1 cellular context compared by ENCODE assay signal in genomic region chr11:111358038-111359001, GRCh38.
TF ChIP-seq lines count a peak whose summit lies in the region.

No MANE protein-coding gene starts in this region.

TF ChIP-seq in HepG2, 621 proteins besides CTCF, POLR2A, EP300 and RAD21 (continued from another document):
- TF ChIP-seq MED1 (CRISPR knock-in tag; IDR thresholded peaks at IDR 0.05) (no peak), ZMAT5 (CRISPR knock-in tag; IDR thresholded peaks at IDR 0.05; ENCODE audit: borderline replicate concordance, low read depth) (no peak), NONO (IDR thresholded peaks at IDR 0.05) (no peak), NONO (CRISPR knock-in tag; conservative IDR thresholded peaks at IDR 0.05) (0 out of 2 replicates have a peak, but pooled peaks have one; percentile 11), MAZ (IDR thresholded peaks at IDR 0.05; ENCODE audit: borderline replicate concordance, low read depth, low read length) (no peak), MAZ (CRISPR knock-in tag; IDR thresholded peaks at IDR 0.05; ENCODE audit: low read depth) (no peak), PRDM10 (CRISPR knock-in tag; IDR thresholded peaks at IDR 0.05; ENCODE audit: low read depth) (no peak), ZNF605 (CRISPR knock-in tag; IDR thresholded peaks at IDR 0.05) (no peak), MLXIP (CRISPR knock-in tag; IDR thresholded peaks at IDR 0.05; ENCODE audit: borderline replicate concordance) (no peak), ZNF577 (CRISPR knock-in tag; IDR thresholded peaks at IDR 0.05; ENCODE audit: borderline replicate concordance, low read depth) (no peak), ZNF792 (CRISPR knock-in tag; IDR thresholded peaks at IDR 0.05) (no peak), ZNF563 (CRISPR knock-in tag; IDR thresholded peaks at IDR 0.05) (no peak), MYNN (CRISPR knock-in tag; IDR thresholded peaks at IDR 0.05; ENCODE audit: low read depth) (no peak), CBX5 (CRISPR knock-in tag; IDR thresholded peaks at IDR 0.05; ENCODE audit: borderline replicate concordance) (no peak; the same call in 1 of the 2 replicates), ZNF468 (CRISPR knock-in tag; IDR thresholded peaks at IDR 0.05) (no peak), ZNF556 (CRISPR knock-in tag; IDR thresholded peaks at IDR 0.05; ENCODE audit: borderline replicate concordance) (no peak), ARNTL (CRISPR knock-in tag; IDR thresholded peaks at IDR 0.05) (no peak), ZNF3 (CRISPR knock-in tag; IDR thresholded peaks at IDR 0.05) (no peak), HNRNPL (IDR thresholded peaks at IDR 0.05; ENCODE audit: low read depth, low read length) (0 out of 2 replicates have a peak, but pooled peaks have one; percentile 27), BHLHE40 (IDR thresholded peaks at IDR 0.05; ENCODE audit: low read length) (no peak), KAT8 (CRISPR knock-in tag; IDR thresholded peaks at IDR 0.05) (no peak), CENPBD1 (CRISPR knock-in tag; IDR thresholded peaks at IDR 0.05; ENCODE audit: borderline replicate concordance, low read depth) (no peak), ZSCAN21 (CRISPR knock-in tag; IDR thresholded peaks at IDR 0.05; ENCODE audit: borderline replicate concordance) (no peak), ARID4A (CRISPR knock-in tag; IDR thresholded peaks at IDR 0.05; ENCODE audit: borderline replicate concordance) (0 out of 2 replicates have a peak, but pooled peaks have one; percentile 8), ZFY (CRISPR knock-in tag; IDR thresholded peaks at IDR 0.05) (0 out of 2 replicates have a peak, but pooled peaks have one; percentile 2), SP1 (IDR thresholded peaks at IDR 0.05) (no peak), SP1 (CRISPR knock-in tag; IDR thresholded peaks at IDR 0.05) (no peak), ZBTB43 (CRISPR knock-in tag; conservative IDR thresholded peaks at IDR 0.05) (peak; percentile 96), PLSCR1 (CRISPR knock-in tag; IDR thresholded peaks at IDR 0.05; ENCODE audit: borderline replicate concordance) (no peak), GATA4 (IDR thresholded peaks at IDR 0.05; ENCODE audit: borderline replicate concordance, low read depth) (no peak), ZNF264 (CRISPR knock-in tag; IDR thresholded peaks at IDR 0.05) (no peak), ZNF549 (CRISPR knock-in tag; IDR thresholded peaks at IDR 0.05) (no peak), ZNF543 (CRISPR knock-in tag; IDR thresholded peaks at IDR 0.05) (no peak), RFX5 (IDR thresholded peaks at IDR 0.05; ENCODE audit: low read depth, low read length) (no peak), SNAPC2 (CRISPR knock-in tag; IDR thresholded peaks at IDR 0.05) (no peak), ZIK1 (CRISPR knock-in tag; IDR thresholded peaks at IDR 0.05; ENCODE audit: borderline replicate concordance, low read depth) (peak; percentile 67; the same call in 1 of the 2 replicates), MAF1 (CRISPR knock-in tag; IDR thresholded peaks at IDR 0.05; ENCODE audit: borderline replicate concordance) (no peak), RBM39 (IDR thresholded peaks at IDR 0.05; ENCODE audit: low read depth, low read length, poor library complexity, severe bottlenecking) (no peak), ZBTB26 (CRISPR knock-in tag; IDR thresholded peaks at IDR 0.05; ENCODE audit: borderline replicate concordance) (no peak), ISL2 (CRISPR knock-in tag; IDR thresholded peaks at IDR 0.05) (no peak), GABPA (IDR thresholded peaks at IDR 0.05; ENCODE audit: low read depth, low read length) (no peak), GABPA (CRISPR knock-in tag; IDR thresholded peaks at IDR 0.05; ENCODE audit: low read depth) (no peak), TBX3 (IDR thresholded peaks at IDR 0.05; ENCODE audit: borderline replicate concordance) (no peak), STAG1 (CRISPR knock-in tag; IDR thresholded peaks at IDR 0.05) (no peak), ZNF75D (CRISPR knock-in tag; IDR thresholded peaks at IDR 0.05; ENCODE audit: borderline replicate concordance) (no peak), ZNF33A (CRISPR knock-in tag; IDR thresholded peaks at IDR 0.05; ENCODE audit: borderline replicate concordance) (no peak), HOXA3 (CRISPR knock-in tag; IDR thresholded peaks at IDR 0.05) (no peak)
